In genomic region chr14:50285861-50286260, GRCh38 we compare ENCODE assay signal across 20 cellular contexts.
"Had no signal": no experiment of that assay in that cellular context is flagged by ENCODE, and none has a peak within 500 bp of the region (broad histone marks: within the 10 kb centered on the region; RNA-seq: fewer than 3 reads in every experiment).

No MANE protein-coding gene starts in this region.

- H3K4me2 ChIP-seq: KMS-11 had no signal

- ATAC-seq: K562 had no signal

- H3K27ac ChIP-seq: KMS-11, SJSA1, SK-N-MC had no signal

- H3K36me3 ChIP-seq: SJSA1 had no signal

- H3K4me1 ChIP-seq: SJSA1 had no signal

- H3K9ac ChIP-seq: KMS-11 had no signal

- H3K27me3 ChIP-seq: SJSA1 had no signal

- FAIRE-seq: K562, RCC 7860 had no signal

- H3K9me3 ChIP-seq: SJSA1 had no signal

- DNase-seq: Kasumi-1, MM.1S, NCI-H1092 treated with DMSO at 0.1 percent for 48 hours, NCI-H1436, NCI-H187, NCI-H2029, NCI-H2081 treated with DMSO at 0.1 percent for 48 hours, NCI-H2171 treated with DMSO at 0.1 percent for 48 hours, NCI-H2227 treated with DMSO at 0.1 percent for 48 hours, NCI-H524, NCI-H526 treated with DMSO at 0.1 percent for 48 hours, NCI-H774, Right ventricle myocardium superior, RPMI8226, SIG-M5 had no signal

- H3K4me3 ChIP-seq: K562, SJSA1, SK-N-MC had no signal
